ENCODE assay signal across 16 cellular contexts in the genomic region with DNA sequence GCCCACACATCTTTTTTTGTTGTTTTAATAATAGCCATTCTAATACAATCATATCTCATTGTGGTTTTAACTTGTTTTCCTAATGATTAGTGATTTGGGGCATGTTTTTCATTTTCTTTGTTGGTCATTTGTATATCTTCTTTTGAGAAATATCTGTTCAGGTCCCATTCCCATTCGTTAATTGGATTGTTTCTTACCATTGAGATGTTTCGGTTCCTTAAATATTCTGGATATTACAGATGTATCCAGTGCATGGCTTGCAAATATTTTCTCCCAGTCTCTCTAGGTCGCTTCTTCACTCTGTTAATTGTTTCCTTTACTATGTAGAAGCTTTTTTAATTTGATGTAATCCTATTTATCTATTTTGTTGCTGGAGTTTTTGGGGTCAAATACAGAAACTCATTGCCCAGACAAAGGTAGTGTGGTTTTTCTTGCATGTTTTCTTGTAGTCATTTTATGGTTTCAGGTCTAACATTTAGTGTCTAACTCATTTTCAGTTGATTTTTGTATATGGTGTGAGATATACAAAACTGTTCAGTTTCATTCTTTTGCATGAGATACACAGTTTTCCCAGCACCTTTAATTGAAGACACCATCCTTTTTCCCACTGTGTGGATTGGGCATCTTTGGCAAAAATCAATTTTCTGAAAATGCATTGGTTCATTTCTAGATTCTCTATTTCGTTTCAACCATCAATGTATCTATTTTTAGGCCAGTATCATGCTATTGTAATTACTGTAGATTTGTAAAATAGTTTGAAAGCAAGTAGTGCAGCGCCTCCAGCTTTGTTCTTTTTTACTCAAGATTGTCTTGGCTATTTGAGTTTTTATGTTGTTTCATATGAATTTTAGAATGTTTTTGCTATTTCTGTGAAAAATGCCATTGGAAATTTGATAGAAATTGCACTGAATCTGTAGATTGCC.
A peak's percentile ranks its signal among the peaks of the same experiment; 100 is the strongest.
DNase-seq lines count a peak whose midpoint lies in the region; ATAC-seq lines count a peak whose summit lies in the region.
"Had no signal": no experiment of that assay in that cellular context is flagged by ENCODE, and none has a peak within 500 bp of the region (broad histone marks: within the 10 kb centered on the region; RNA-seq: fewer than 3 reads in every experiment).

No MANE protein-coding gene starts in this region.

- H3K4me1 Mint-ChIP-seq in T-helper 17 cell, result no peaks in the 10 kb centered on the region
- H3K4me1 Mint-ChIP-seq: GM23338 had no signal

- H3K4me3 Mint-ChIP-seq in T-helper 17 cell, result no peak overlapping the region
- H3K4me3 Mint-ChIP-seq: CD4-positive, alpha-beta memory T cell; GM23338 had no signal

- DNase-seq in activated naive CD4-positive, alpha-beta T cell treated with anti-CD3 and anti-CD28 coated beads, Interleukin-2, amount 50 U/mL, for 16 hours, result no peak
- DNase-seq in T-helper 17 cell (no peak), NCI-H1105 treated with DMSO at 0.1 percent for 48 hours (lab: John Stamatoyannopoulos, UW) (no peak)
- DNase-seq: BE2C; CD4-positive, alpha-beta memory T cell; DMS153; DMS79 treated with DMSO at 0.1 percent for 48 hours; EL; H7 had no signal

- no peak overlapping the region for H3K27ac Mint-ChIP-seq in T-helper 17 cell
- H3K27ac Mint-ChIP-seq: CD4-positive, alpha-beta memory T cell; GM23338 had no signal

- ATAC-seq in GM18502 (IDR thresholded peaks at IDR 0.05; ENCODE audit: poor library complexity, unreplicated experiment) (peak; percentile 61), GM19395 (IDR thresholded peaks at IDR 0.05; ENCODE audit: unreplicated experiment) (peak; percentile 70), HG02884 (IDR thresholded peaks at IDR 0.05; ENCODE audit: unreplicated experiment) (peak; percentile 72), GM19324 (IDR thresholded peaks at IDR 0.05; ENCODE audit: low FRiP score, unreplicated experiment) (no peak), T-helper 17 cell (no peak)
- ATAC-seq: A549, GM23338, HepG2 had no signal

- no peaks in the 10 kb centered on the region for H3K27me3 Mint-ChIP-seq in T-helper 17 cell
- H3K27me3 Mint-ChIP-seq: CD4-positive, alpha-beta memory T cell had no signal

- H3K9me3 ChIP-seq in T-helper 17 cell (ENCODE audit: control insufficient read depth, low read length, poor library complexity, severe bottlenecking), result no peaks in the 10 kb centered on the region
- H3K9me3 ChIP-seq: A549, BE2C had no signal

- no peaks in the 10 kb centered on the region for H3K36me3 Mint-ChIP-seq in T-helper 17 cell (ENCODE audit: low read depth)

Comparison
In these comparisons a context has a peak if more than half of its experiments do, and no peak if none do; other contexts are left out.
1. ATAC-seq: peak in GM18502 (single experiment), GM19395 (single experiment) and HG02884 (single experiment); none in GM19324 (single experiment) and T-helper 17 cell (single experiment).